In genomic region chr6:32825966-32826365, GRCh38 we compare ENCODE assay signal across 9 cellular contexts. TPM values are rescaled to one million over a fixed set of nuclear protein-coding genes. Genes with fewer than 3 reads are reported as not detected.
DNase-seq lines count a peak whose midpoint lies in the region; ATAC-seq, FAIRE-seq and TF ChIP-seq lines count a peak whose summit lies in the region.
"Had no signal": no experiment of that assay in that cellular context is flagged by ENCODE, and none has a peak within 500 bp of the region (broad histone marks: within the 10 kb centered on the region; RNA-seq: fewer than 3 reads in every experiment).

No MANE protein-coding gene starts in this region.

- peaks cover 25% of the 10 kb centered on the region for H3K4me1 Mint-ChIP-seq in activated CD4-positive, alpha-beta memory T cell treated with anti-CD3 and anti-CD28 coated beads, Interleukin-2, amount 10 ng/mL, durations not matched to agents 7 days and 5 days

- H3K36me3 Mint-ChIP-seq in activated CD4-positive, alpha-beta memory T cell treated with anti-CD3 and anti-CD28 coated beads, Interleukin-2, amount 10 ng/mL, durations not matched to agents 7 days and 5 days (ENCODE audit: low read depth) = peaks cover 36% of the 10 kb centered on the region

- H3K9me3 ChIP-seq in adipocyte (ENCODE audit: control insufficient read depth, low read length) (no peaks in the 10 kb centered on the region), keratinocyte (ENCODE audit: control insufficient read depth, low read depth, low read length) (no peaks in the 10 kb centered on the region)

- no peak overlapping the region for H3K27ac Mint-ChIP-seq in activated CD4-positive, alpha-beta memory T cell treated with anti-CD3 and anti-CD28 coated beads, Interleukin-2, amount 10 ng/mL, durations not matched to agents 7 days and 5 days
- H3K27ac Mint-ChIP-seq: T-helper 1 cell treated with Interleukin-12 subunit alpha and Interleukin-12 subunit beta and Interleukin-4 antibody, amounts not matched to agents 30 μg/mL and 1 μg/mL, for 36 hours had no signal

- no peak overlapping the region for H3K4me3 ChIP-seq in adipocyte (ENCODE audit: low read length)
- no peak overlapping the region for H3K4me3 ChIP-seq in keratinocyte (ENCODE audit: control insufficient read depth in 2 of 3, extremely low read depth in 1 of 3, insufficient read depth in 2 of 3, low read depth in 1 of 3, low read length in 3 of 3)

- CTCF ChIA-PET in activated CD4-positive, alpha-beta memory T cell treated with anti-CD3 and anti-CD28 coated beads, Interleukin-2, amount 10 ng/mL, durations not matched to agents 7 days and 5 days (lab: Charles Lee) = interaction anchor here (0.6 to 4.3 kb wide), 7 partner anchors 13 to 410 kb away, joined by 3 to 29 read pairs (median 4); partner anchors contain the start of genes PSMB9, TAP1 and TAP2

- H3K36me3 ChIP-seq in adipocyte (ENCODE audit: control insufficient read depth, insufficient read depth, low read length, severe bottlenecking) (peaks cover 26% of the 10 kb centered on the region), keratinocyte (ENCODE audit: control insufficient read depth in 2 of 2, extremely low read depth in 1 of 2, insufficient read depth in 2 of 2, low read length in 2 of 2) (peaks cover 17 to 23% of the 10 kb centered on the region in 2 experiments)

- no peaks in the 10 kb centered on the region for H3K27me3 Mint-ChIP-seq in activated CD4-positive, alpha-beta memory T cell treated with anti-CD3 and anti-CD28 coated beads, Interleukin-2, amount 10 ng/mL, durations not matched to agents 7 days and 5 days

- DNase-seq in A172 (ENCODE audit: low spot score) = peak; percentile 32
- no peak for DNase-seq in GM13977 (ENCODE audit: low spot score)
- DNase-seq in adipocyte (ENCODE audit: low read depth) = peak; percentile 52
- DNase-seq in keratinocyte (ENCODE audit: low read depth, low spot score) = no peak
- DNase-seq in stimulated activated CD4-positive, alpha-beta T cell treated with anti-CD3 and anti-CD28 coated beads, Interleukin-4, amount 100 ng/mL, for 4 hours = no peak
- no peak for DNase-seq in activated CD4-positive, alpha-beta memory T cell treated with anti-CD3 and anti-CD28 coated beads, Interleukin-2, amount 10 ng/mL, durations not matched to agents 7 days and 5 days
- DNase-seq in activated naive CD4-positive, alpha-beta T cell (lab: John Stamatoyannopoulos, UW) = no peak

- H3K9ac ChIP-seq in adipocyte (ENCODE audit: low read length) (no peak overlapping the region), keratinocyte (ENCODE audit: control insufficient read depth, extremely low read depth, insufficient read depth, low read length) (no peak overlapping the region)

- peak; percentile 76 for FAIRE-seq in keratinocyte (lab: Jason Lieb, UNC)

- in situ Hi-C loops in GM13977 (cut with MboI; ENCODE audit: low pct_unique_long_range_greater_than_20kb, low sequenced_read_pairs, unreplicated experiment) = no loop called here

- dilution Hi-C loops in keratinocyte (cut with MboI; ENCODE audit: extremely low pct_ligation_motif_present, low sequenced_read_pairs) = no loop called here

- H3K4me1 ChIP-seq in adipocyte (ENCODE audit: control insufficient read depth, insufficient read depth, low read length) (peaks cover 10% of the 10 kb centered on the region), keratinocyte (ENCODE audit: control insufficient read depth, extremely low read depth, insufficient read depth, low read length) (peaks cover 4% of the 10 kb centered on the region)

- no peaks in the 10 kb centered on the region for H3K79me2 ChIP-seq in keratinocyte (ENCODE audit: control insufficient read depth, insufficient read depth, low read length)

- no peaks in the 10 kb centered on the region for H3K9me1 ChIP-seq in keratinocyte (ENCODE audit: control insufficient read depth, extremely low read depth, insufficient read depth, low read length)

- ATAC-seq in HG03378 (IDR thresholded peaks at IDR 0.05; ENCODE audit: unreplicated experiment) = no peak

- H2AFZ ChIP-seq in keratinocyte (ENCODE audit: control insufficient read depth, low read length) = no peak overlapping the region

- no peaks in the 10 kb centered on the region for H3K9me3 Mint-ChIP-seq in activated CD4-positive, alpha-beta memory T cell treated with anti-CD3 and anti-CD28 coated beads, Interleukin-2, amount 10 ng/mL, durations not matched to agents 7 days and 5 days
- H3K9me3 Mint-ChIP-seq: T-helper 1 cell treated with Interleukin-12 subunit alpha and Interleukin-12 subunit beta and Interleukin-4 antibody, amounts not matched to agents 30 μg/mL and 1 μg/mL, for 36 hours had no signal

- no peak overlapping the region for H3K4me2 ChIP-seq in keratinocyte (ENCODE audit: control insufficient read depth, extremely low read depth, insufficient read depth, low read depth, low read length)

- TF ChIP-seq CTCF in GM13977 (IDR thresholded peaks at IDR 0.05; ENCODE audit: extremely low read depth, insufficient read depth, missing control alignments) (peak; percentile 15), keratinocyte (optimal IDR thresholded peaks at IDR 0.05 in 1 of 3, IDR thresholded peaks at IDR 0.05 in 1 of 3, conservative IDR thresholded peaks at IDR 0.05 in 1 of 3; ENCODE audit: extremely low read depth in 1 of 3, insufficient read depth in 2 of 3, low read length in 3 of 3) (peak in 2 of 3 experiments; percentile 40 to 42)

- no peak overlapping the region for H3K4me3 Mint-ChIP-seq in activated CD4-positive, alpha-beta memory T cell treated with anti-CD3 and anti-CD28 coated beads, Interleukin-2, amount 10 ng/mL, durations not matched to agents 7 days and 5 days
- H3K4me3 Mint-ChIP-seq: T-helper 1 cell treated with Interleukin-12 subunit alpha and Interleukin-12 subunit beta and Interleukin-4 antibody, amounts not matched to agents 30 μg/mL and 1 μg/mL, for 36 hours had no signal

- no peak overlapping the region for H3K27ac ChIP-seq in keratinocyte (ENCODE audit: control insufficient read depth, insufficient read depth, low read length)

- POLR2A ChIA-PET in activated CD4-positive, alpha-beta memory T cell treated with anti-CD3 and anti-CD28 coated beads, Interleukin-2, amount 10 ng/mL, durations not matched to agents 7 days and 5 days (lab: Charles Lee) = interaction anchor here (1.0 to 3.2 kb wide), 5 partner anchors 12 to 146 kb away, joined by 3 to 31 read pairs (median 7); partner anchors contain the start of gene TAP2

- no peaks in the 10 kb centered on the region for H3K27me3 ChIP-seq in adipocyte (replicated peaks; ENCODE audit: control insufficient read depth, insufficient read depth, low read length)
- no peaks in the 10 kb centered on the region for H3K27me3 ChIP-seq in keratinocyte (ENCODE audit: control insufficient read depth, extremely low read depth, insufficient read depth, low read length)

- no peaks in the 10 kb centered on the region for H4K20me1 ChIP-seq in keratinocyte (ENCODE audit: control insufficient read depth, extremely low read depth, insufficient read depth, low read length)

RNA-seq across cellular contexts. Expression of gene HLA-DOB, which starts 9.2 kb away (rescaled TPM):
- total RNA-seq in A172 (2014; rRNA removed; shearing (Covaris generic)) = not detected in 2 replicates
- 9.2 to 12.7 TPM (median 12.5 TPM) in 3 replicates for polyA plus RNA-seq in keratinocyte
- polyA plus RNA-seq in keratinocyte (2011; ENCODE audit: low read depth) = 0.34 TPM
- polyA plus RNA-seq in keratinocyte (2011; cell fraction: cytosol; rRNA removed) = 4.4 and 6.7 TPM in 2 replicates
- 24.8 and 29.0 TPM in 2 replicates for polyA plus RNA-seq in keratinocyte (2011; cell fraction: nucleus; rRNA removed)
- polyA plus RNA-seq in keratinocyte (2012; ENCODE audit: low replicate concordance) = 3.8 and 7.3 TPM in 2 replicates
- 4.6 to 5.1 TPM (median 4.9 TPM) in 3 replicates for polyA minus RNA-seq in keratinocyte
- polyA minus RNA-seq in keratinocyte (2011; cell fraction: cytosol; rRNA and poly(A)+ RNA removed) = not detected
- polyA minus RNA-seq in keratinocyte (2011; cell fraction: nucleus; rRNA and poly(A)+ RNA removed) = 5.6 and 5.8 TPM in 2 replicates
- 1 to 10 TPM; 1.5 to 2.2 TPM for total RNA-seq in activated CD4-positive, alpha-beta memory T cell treated with anti-CD3 and anti-CD28 coated beads, Interleukin-2, amount 10 ng/mL, durations not matched to agents 7 days and 5 days

RNA-seq across cellular contexts. Expression of gene TAP2, which starts 12.6 kb away (rescaled TPM):
- 20.7 and 25.0 TPM in 2 replicates for total RNA-seq in A172 (2014; rRNA removed; shearing (Covaris generic))
- 24.5 to 50.7 TPM (median 32.6 TPM) in 3 replicates for polyA plus RNA-seq in keratinocyte
- 4.3 TPM for polyA plus RNA-seq in keratinocyte (2011; ENCODE audit: low read depth)
- 7.8 and 9.5 TPM in 2 replicates for polyA plus RNA-seq in keratinocyte (2011; cell fraction: cytosol; rRNA removed)
- polyA plus RNA-seq in keratinocyte (2011; cell fraction: nucleus; rRNA removed) = 69.2 and 76.6 TPM in 2 replicates
- 21.9 and 59.2 TPM in 2 replicates for polyA plus RNA-seq in keratinocyte (2012; ENCODE audit: low replicate concordance)
- 49.4 to 105 TPM (median 68.7 TPM) in 3 replicates for polyA minus RNA-seq in keratinocyte
- polyA minus RNA-seq in keratinocyte (2011; cell fraction: cytosol; rRNA and poly(A)+ RNA removed) = 24.0 TPM
- 94.4 and 116 TPM in 2 replicates for polyA minus RNA-seq in keratinocyte (2011; cell fraction: nucleus; rRNA and poly(A)+ RNA removed)
- total RNA-seq in activated CD4-positive, alpha-beta memory T cell treated with anti-CD3 and anti-CD28 coated beads, Interleukin-2, amount 10 ng/mL, durations not matched to agents 7 days and 5 days = 100 to 1,000 TPM; 203 to 211 TPM

RNA-seq across cellular contexts. Expression of gene PSMB8, which starts 17.9 kb away (rescaled TPM):
- total RNA-seq in A172 (2014; rRNA removed; shearing (Covaris generic)) = 121 and 131 TPM in 2 replicates
- polyA plus RNA-seq in keratinocyte = 44.4 to 66.7 TPM (median 63.4 TPM) in 3 replicates
- polyA plus RNA-seq in keratinocyte (2011; ENCODE audit: low read depth) = 10.5 TPM
- polyA plus RNA-seq in keratinocyte (2011; cell fraction: cytosol; rRNA removed) = 34.6 and 43.8 TPM in 2 replicates
- 24.8 and 26.6 TPM in 2 replicates for polyA plus RNA-seq in keratinocyte (2011; cell fraction: nucleus; rRNA removed)
- 17.9 and 59.2 TPM in 2 replicates for polyA plus RNA-seq in keratinocyte (2012; ENCODE audit: low replicate concordance)
- 20.2 to 36.4 TPM (median 31.7 TPM) in 3 replicates for polyA minus RNA-seq in keratinocyte
- polyA minus RNA-seq in keratinocyte (2011; cell fraction: cytosol; rRNA and poly(A)+ RNA removed) = 11.1 TPM
- 4.3 and 5.0 TPM in 2 replicates for polyA minus RNA-seq in keratinocyte (2011; cell fraction: nucleus; rRNA and poly(A)+ RNA removed)
- 100 to 1,000 TPM; 389 to 401 TPM for total RNA-seq in activated CD4-positive, alpha-beta memory T cell treated with anti-CD3 and anti-CD28 coated beads, Interleukin-2, amount 10 ng/mL, durations not matched to agents 7 days and 5 days

RNA-seq across cellular contexts. Expression of gene TAP1, which starts 27.5 kb away (rescaled TPM):
- 68.3 and 73.9 TPM in 2 replicates for total RNA-seq in A172 (2014; rRNA removed; shearing (Covaris generic))
- polyA plus RNA-seq in keratinocyte = 56.1 to 81.7 TPM (median 61.4 TPM) in 3 replicates
- polyA plus RNA-seq in keratinocyte (2011; ENCODE audit: low read depth) = 10.9 TPM
- polyA plus RNA-seq in keratinocyte (2011; cell fraction: cytosol; rRNA removed) = 44.3 and 45.6 TPM in 2 replicates
- polyA plus RNA-seq in keratinocyte (2011; cell fraction: nucleus; rRNA removed) = 92.6 and 97.3 TPM in 2 replicates
- 47.4 and 68.3 TPM in 2 replicates for polyA plus RNA-seq in keratinocyte (2012; ENCODE audit: low replicate concordance)
- polyA minus RNA-seq in keratinocyte = 74.6 to 93.6 TPM (median 82.4 TPM) in 3 replicates
- 72.1 TPM for polyA minus RNA-seq in keratinocyte (2011; cell fraction: cytosol; rRNA and poly(A)+ RNA removed)
- 81.8 and 84.9 TPM in 2 replicates for polyA minus RNA-seq in keratinocyte (2011; cell fraction: nucleus; rRNA and poly(A)+ RNA removed)
- 100 to 1,000 TPM; 410 to 412 TPM for total RNA-seq in activated CD4-positive, alpha-beta memory T cell treated with anti-CD3 and anti-CD28 coated beads, Interleukin-2, amount 10 ng/mL, durations not matched to agents 7 days and 5 days

RNA-seq across cellular contexts. Expression of gene PSMB9, which starts 28.0 kb away (rescaled TPM):
- total RNA-seq in A172 (2014; rRNA removed; shearing (Covaris generic)) = 51.9 and 64.7 TPM in 2 replicates
- 21.3 to 29.0 TPM (median 25.4 TPM) in 3 replicates for polyA plus RNA-seq in keratinocyte
- 0.69 TPM for polyA plus RNA-seq in keratinocyte (2011; ENCODE audit: low read depth)
- 10.9 and 17.9 TPM in 2 replicates for polyA plus RNA-seq in keratinocyte (2011; cell fraction: cytosol; rRNA removed)
- 6.6 TPM in 2 replicates for polyA plus RNA-seq in keratinocyte (2011; cell fraction: nucleus; rRNA removed)
- polyA plus RNA-seq in keratinocyte (2012; ENCODE audit: low replicate concordance) = 1.4 and 28.6 TPM in 2 replicates
- 13.0 to 16.5 TPM (median 14.0 TPM) in 3 replicates for polyA minus RNA-seq in keratinocyte
- polyA minus RNA-seq in keratinocyte (2011; cell fraction: cytosol; rRNA and poly(A)+ RNA removed) = 9.2 TPM
- polyA minus RNA-seq in keratinocyte (2011; cell fraction: nucleus; rRNA and poly(A)+ RNA removed) = 1.3 and 1.5 TPM in 2 replicates
- total RNA-seq in activated CD4-positive, alpha-beta memory T cell treated with anti-CD3 and anti-CD28 coated beads, Interleukin-2, amount 10 ng/mL, durations not matched to agents 7 days and 5 days = 100 to 1,000 TPM; 368 to 372 TPM

Comparison
In these comparisons a context has a peak if more than half of its experiments do, and no peak if none do; other contexts are left out.
1. DNase-seq: peak in A172 (single experiment) and adipocyte (single experiment); none in GM13977 (single experiment), keratinocyte (single experiment), stimulated activated CD4-positive, alpha-beta T cell treated with anti-CD3 and anti-CD28 coated beads, Interleukin-4, amount 100 ng/mL, for 4 hours (0 of 2), activated CD4-positive, alpha-beta memory T cell treated with anti-CD3 and anti-CD28 coated beads, Interleukin-2, amount 10 ng/mL, durations not matched to agents 7 days and 5 days (single experiment) and activated naive CD4-positive, alpha-beta T cell (0 of 4).